8 cellular contexts compared by ENCODE assay signal in genomic region chr19:10876459-10877240, GRCh38. TPM values are rescaled to one million over a fixed set of nuclear protein-coding genes. Genes with fewer than 3 reads are reported as not detected.
A peak's percentile ranks its signal among the peaks of the same experiment; 100 is the strongest.
DNase-seq lines count a peak whose midpoint lies in the region; ATAC-seq and TF ChIP-seq lines count a peak whose summit lies in the region.

No MANE protein-coding gene starts in this region.

- peak overlapping the region; percentile 30 to 80 (median 70) for H3K4me3 Mint-ChIP-seq in IgD-negative memory B cell

- peaks cover 4% of the 10 kb centered on the region for H3K36me3 Mint-ChIP-seq in IgD-negative memory B cell

- peaks cover 28 to 36% (median 30%) of the 10 kb centered on the region in 3 donors for H3K4me1 Mint-ChIP-seq in IgD-negative memory B cell

- H3K27ac Mint-ChIP-seq in IgD-negative memory B cell = peak overlapping the region; percentile 61 to 85 (median 80)

- DNase-seq in CD1c-positive myeloid dendritic cell (ENCODE audit: extremely low spot score) = peak; percentile 89
- peak; percentile 75 for DNase-seq in GM20000 (ENCODE audit: low spot score)
- DNase-seq in left lung = no peak
- DNase-seq in NCI-H1694 (lab: John Stamatoyannopoulos, UW) = no peak
- no peak for DNase-seq in SW480 (ENCODE audit: low spot score)
- DNase-seq in A172 (ENCODE audit: low spot score) = no peak

- H3K4me1 ChIP-seq in left lung = peaks cover 11 to 60% of the 10 kb centered on the region in 2 donors

- no peaks in the 10 kb centered on the region for H3K9me3 ChIP-seq in left lung

- H3K36me3 ChIP-seq in left lung = no peaks in the 10 kb centered on the region

- no peak for TF ChIP-seq CTCF in GM20000 (IDR thresholded peaks at IDR 0.05; ENCODE audit: extremely low read depth, missing control alignments)
- no peak for TF ChIP-seq CTCF in left lung (IDR thresholded peaks at IDR 0.05)

- no peaks in the 10 kb centered on the region for H3K27me3 Mint-ChIP-seq in IgD-negative memory B cell

- no peak overlapping the region for H3K4me3 ChIP-seq in left lung

- intact Hi-C loops in left lung (cut with DNase I) = no loop called here

- H3K27ac ChIP-seq in left lung = peak overlapping the region; percentile 23 to 71

- H3K9me3 Mint-ChIP-seq in IgD-negative memory B cell = no peaks in the 10 kb centered on the region

- H3K27me3 ChIP-seq in left lung = peaks cover 0 to 4% of the 10 kb centered on the region in 2 donors

- ATAC-seq in left lung (peak; percentile 22), HG02763 (IDR thresholded peaks at IDR 0.05; ENCODE audit: unreplicated experiment) (no peak)

RNA-seq across cellular contexts. Expression of gene CARM1, which starts 5.3 kb away (rescaled TPM):
- 1.4 TPM for polyA plus RNA-seq in IgD-negative memory B cell
- total RNA-seq in left lung = 10 to 100 TPM; 34.4 to 37.1 TPM
- total RNA-seq in A172 (2014; rRNA removed; shearing (Covaris generic)) = 46.6 and 53.0 TPM in 2 replicates

RNA-seq across cellular contexts. Expression of gene C19orf38, which starts 28.4 kb away (rescaled TPM):
- polyA plus RNA-seq in IgD-negative memory B cell = 6.5 TPM
- total RNA-seq in left lung = 10 to 100 TPM in 1 of 2 donors, 1 to 10 TPM in 1; 3.2 to 11.8 TPM
- 0.22 and 1.5 TPM in 2 replicates for total RNA-seq in A172 (2014; rRNA removed; shearing (Covaris generic))

RNA-seq across cellular contexts. Expression of gene TMED1, which starts 40.6 kb away (rescaled TPM):
- 26.9 TPM for polyA plus RNA-seq in IgD-negative memory B cell
- total RNA-seq in left lung = 10 to 100 TPM; 25.4 to 27.0 TPM
- total RNA-seq in A172 (2014; rRNA removed; shearing (Covaris generic)) = 53.2 and 75.7 TPM in 2 replicates

RNA-seq across cellular contexts. Expression of gene YIPF2, which starts 51.8 kb away (rescaled TPM):
- polyA plus RNA-seq in IgD-negative memory B cell = 10.2 TPM
- 10 to 100 TPM; 68.4 to 77.6 TPM for total RNA-seq in left lung
- 59.4 and 72.8 TPM in 2 replicates for total RNA-seq in A172 (2014; rRNA removed; shearing (Covaris generic))

RNA-seq across cellular contexts. Expression of gene TIMM29, which starts 52.0 kb away (rescaled TPM):
- polyA plus RNA-seq in IgD-negative memory B cell = 31.1 TPM
- total RNA-seq in left lung = 10 to 100 TPM; 18.8 to 19.5 TPM
- 45.6 and 56.0 TPM in 2 replicates for total RNA-seq in A172 (2014; rRNA removed; shearing (Covaris generic))

Comparison
In these comparisons a context has a peak if more than half of its experiments do, and no peak if none do; other contexts are left out.
1. DNase-seq: peak in CD1c-positive myeloid dendritic cell (single experiment) and GM20000 (single experiment); none in left lung (0 of 2), NCI-H1694 (single experiment), SW480 (single experiment) and A172 (single experiment).